In the genomic region with DNA sequence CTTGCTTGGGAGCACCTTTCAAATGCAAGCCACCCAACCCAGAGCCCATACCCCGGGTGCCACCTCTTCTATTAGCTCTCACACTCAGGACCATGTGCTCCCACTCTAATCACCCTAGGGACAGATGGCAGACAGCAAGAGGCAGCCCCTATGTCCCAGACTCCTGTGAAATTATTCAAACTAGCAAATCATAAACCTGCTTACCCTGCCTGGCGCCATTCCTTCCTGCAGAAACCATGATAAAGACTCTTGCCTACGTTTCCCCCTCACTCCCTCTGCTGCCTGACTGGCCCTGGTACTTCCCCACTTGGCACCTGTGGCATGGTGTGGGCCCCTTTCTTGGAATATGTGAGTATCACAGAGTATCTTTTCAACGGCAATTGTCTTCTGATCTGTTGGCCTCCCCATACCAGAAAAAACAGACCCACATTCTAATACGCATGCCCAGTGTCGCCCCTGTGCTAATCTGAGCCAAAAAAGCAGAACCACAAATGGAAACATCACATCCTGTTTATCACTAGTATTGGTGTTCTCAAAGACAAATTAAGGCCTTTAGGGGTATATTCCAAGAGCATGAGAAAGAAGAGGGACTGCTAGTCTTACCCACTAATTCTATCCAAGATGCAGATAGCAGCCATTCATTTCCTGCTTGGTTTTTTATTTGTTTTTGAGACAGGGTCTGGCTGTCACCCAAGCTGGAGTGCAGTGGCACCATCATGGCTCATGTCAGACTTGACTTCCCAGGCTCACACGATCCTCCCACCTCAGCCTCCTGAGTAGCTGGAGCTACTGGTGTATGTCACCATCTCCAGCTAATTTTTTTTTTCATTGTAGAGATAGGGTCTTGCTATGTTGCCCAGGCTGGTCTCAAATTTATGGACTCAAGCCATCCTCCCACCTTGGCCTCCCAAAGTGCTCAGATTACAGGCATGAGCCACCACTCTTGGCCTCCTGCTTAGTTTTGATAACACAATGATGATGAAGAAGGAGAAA, we compare ENCODE assay signal across 13 cellular contexts. TPM values are rescaled to one million over a fixed set of nuclear protein-coding genes. Genes with fewer than 3 reads are reported as not detected.
A peak's percentile ranks its signal among the peaks of the same experiment; 100 is the strongest.
DNase-seq lines count a peak whose midpoint lies in the region; ATAC-seq, FAIRE-seq and TF ChIP-seq lines count a peak whose summit lies in the region.
"Had no signal": no experiment of that assay in that cellular context is flagged by ENCODE, and none has a peak within 500 bp of the region (broad histone marks: within the 10 kb centered on the region; RNA-seq: fewer than 3 reads in every experiment).

No MANE protein-coding gene starts in this region.

- no peak for FAIRE-seq in small intestine (lab: Jason Lieb, UNC)
- FAIRE-seq: bronchial epithelial cell had no signal

- H3K27me3 Mint-ChIP-seq in T-cell, result no peaks in the 10 kb centered on the region

- no peak for TF ChIP-seq CTCF in dorsolateral prefrontal cortex (IDR thresholded peaks at IDR 0.05 in 54 of 56, conservative IDR thresholded peaks at IDR 0.05 in 2 of 56; ENCODE audit: low read depth in 1 of 56, partially characterized antibody in 56 of 56)
- no peak for TF ChIP-seq CTCF in body of pancreas (IDR thresholded peaks at IDR 0.05)

- H3K9me3 ChIP-seq in small intestine (ENCODE audit: control insufficient read depth, low read depth) (no peaks in the 10 kb centered on the region), body of pancreas (no peaks in the 10 kb centered on the region)
- H3K9me3 ChIP-seq: neutrophil had no signal

- H3K36me3 Mint-ChIP-seq in T-cell, result no peaks in the 10 kb centered on the region

- no peaks in the 10 kb centered on the region for H3K36me3 ChIP-seq in small intestine (ENCODE audit: control insufficient read depth in 2 of 2, insufficient read depth in 2 of 2, low read length in 2 of 2)
- H3K36me3 ChIP-seq in body of pancreas (replicated peaks in 1 of 2; ENCODE audit: insufficient read depth in 1 of 2, low read depth in 2 of 2), result no peaks in the 10 kb centered on the region
- H3K36me3 ChIP-seq: heart right ventricle, neutrophil had no signal

- intact Hi-C loops in dorsolateral prefrontal cortex (cut with DNase I), result no loop called here
- intact Hi-C loops in body of pancreas (cut with DNase I), result no loop called here

- TF ChIP-seq POLR2A in body of pancreas (IDR thresholded peaks at IDR 0.05), result no peak

- H3K4me1 Mint-ChIP-seq in T-cell, result peaks cover 87 to 93% (median 88%) of the 10 kb centered on the region in 3 donors

- H3K4me3 ChIP-seq in small intestine (ENCODE audit: low read depth in 1 of 2, low read length in 2 of 2) (no peak overlapping the region), dorsolateral prefrontal cortex (no peak overlapping the region), body of pancreas (no peak overlapping the region)
- H3K4me3 ChIP-seq: heart right ventricle had no signal

- H3K9me3 Mint-ChIP-seq in T-cell, result peaks cover 0 to 10% (median 4%) of the 10 kb centered on the region in 3 donors

- H3K4me3 Mint-ChIP-seq in T-cell, result peak overlapping the region; percentile 2 to 62 (median 58)

- peak overlapping the region; percentile 99 for H3K27ac Mint-ChIP-seq in T-cell

- CTCF ChIA-PET in T-cell (lab: Charles Lee), result interaction anchor here (0.6 to 1.3 kb wide), 4 partner anchors 9 to 348 kb away, joined by 3 to 6 read pairs (median 4); no protein-coding TSS in a partner anchor

- peak; percentile 42 to 77 (median 63) for DNase-seq in T-cell
- DNase-seq in activated effector memory CD4-positive, alpha-beta T cell treated with Interleukin-2 at 50 U/mL for 16 hours, result peak; percentile 65
- DNase-seq in small intestine, result peak; percentile 59
- no peak for DNase-seq in SKM-1 treated with dmso at 0.1 percent for 144 hours (lab: John Stamatoyannopoulos, UW; ENCODE audit: unreplicated experiment)
- DNase-seq in dorsolateral prefrontal cortex, result no peak
- no peak for DNase-seq in body of pancreas
- DNase-seq: Calu3, heart right ventricle, MM.1S had no signal

- POLR2A ChIA-PET in T-cell (lab: Charles Lee), result interaction anchor here (0.5 to 1.6 kb wide), 3 partner anchors 27 to 123 kb away, joined by 3 to 5 read pairs (median 3); no protein-coding TSS in a partner anchor

- H3K4me1 ChIP-seq in small intestine (ENCODE audit: control insufficient read depth in 2 of 2, insufficient read depth in 1 of 2, low read depth in 1 of 2, low read length in 1 of 2) (no peaks in the 10 kb centered on the region), body of pancreas (peaks cover 17% of the 10 kb centered on the region)

- H3K27me3 ChIP-seq in small intestine (ENCODE audit: control insufficient read depth in 2 of 2, insufficient read depth in 2 of 2, low read length in 2 of 2) (no peaks in the 10 kb centered on the region), dorsolateral prefrontal cortex (no peaks in the 10 kb centered on the region), body of pancreas (no peaks in the 10 kb centered on the region)
- H3K27me3 ChIP-seq: heart right ventricle, neutrophil had no signal

- ATAC-seq in GM18511 (IDR thresholded peaks at IDR 0.05; ENCODE audit: unreplicated experiment) (peak; percentile 48), T-cell (replicated peaks in 1 of 4) (peak; percentile 66 to 80 (median 78)), GM18520 (IDR thresholded peaks at IDR 0.05; ENCODE audit: unreplicated experiment) (no peak), body of pancreas (no peak)

- 68 to 84% (median 69%) methylated on average over 7 of the region's 7 CpGs for WGBS in small intestine, 3 donors
- WGBS in body of pancreas, 2 donors, result 68 to 86% methylated on average over 6 to 7 of the region's 7 CpGs

- H3K27ac ChIP-seq in small intestine (ENCODE audit: low read depth in 1 of 2, low read length in 1 of 2) (peak overlapping the region; percentile 44 to 84), dorsolateral prefrontal cortex (peak overlapping the region in 9 of 59 donors; percentile 26 to 65 (median 43)), body of pancreas (no peak overlapping the region)
- H3K27ac ChIP-seq: heart right ventricle, neutrophil had no signal

RNA-seq across cellular contexts. Expression of gene TTC39C, which starts 44.1 kb away (rescaled TPM):
- total RNA-seq in T-cell (100 to 1,000 TPM; 123 to 151 (median 136) TPM), dorsolateral prefrontal cortex (10 to 100 TPM; 15.1 to 55.8 (median 34.2) TPM), body of pancreas (10 to 100 TPM; 20.1 to 21.8 TPM)
- polyA plus RNA-seq in small intestine, result 10 to 100 TPM in 1 of 3 donors, 1 to 10 TPM in 2; 4.9 to 10.3 (median 6.9) TPM

Comparison
In these comparisons a context has a peak if more than half of its experiments do, and no peak if none do; other contexts are left out.
1. ATAC-seq: peak in GM18511 (single experiment) and T-cell (4 of 4); none in GM18520 (single experiment) and body of pancreas (single experiment).
2. DNase-seq: peak in T-cell (34 of 34), activated effector memory CD4-positive, alpha-beta T cell treated with Interleukin-2 at 50 U/mL for 16 hours (single experiment) and small intestine (single experiment); none in SKM-1 treated with dmso at 0.1 percent for 144 hours (single experiment), dorsolateral prefrontal cortex (0 of 10) and body of pancreas (0 of 4).
3. H3K27ac ChIP-seq: peak in small intestine (2 of 2); none in body of pancreas (0 of 4).